Comparison of ENCODE assay signal across 31 cellular contexts in genomic region chr10:59627366-59628018, GRCh38.
"Had no signal": no experiment of that assay in that cellular context is flagged by ENCODE, and none has a peak within 500 bp of the region (broad histone marks: within the 10 kb centered on the region; RNA-seq: fewer than 3 reads in every experiment).

No MANE protein-coding gene starts in this region.

- DNase-seq: activated CD4-positive, alpha-beta memory T cell treated with anti-CD3 and anti-CD28 coated beads for 36 hours; activated CD4-positive, alpha-beta T cell treated with anti-CD3 and anti-CD28 coated beads for 36 hours; activated CD4-positive, alpha-beta T cell treated with anti-CD3 and anti-CD28 coated beads, Interleukin-2, amount 10 ng/mL, durations not matched to agents 24 days and 14 days; activated CD4-positive, CD25-positive, alpha-beta regulatory T cell; activated CD4-positive, CD25-positive, alpha-beta regulatory T cell treated with anti-CD3 and anti-CD28 coated beads, Interleukin-2, amount 50 U/mL, for 72 hours; activated CD8-positive, alpha-beta memory T cell treated with anti-CD3 and anti-CD28 coated beads, Interleukin-2, amount 10 ng/mL, durations not matched to agents 7 days and 5 days; activated CD8-positive, alpha-beta memory T cell treated with anti-CD3 and anti-CD28 coated beads, Interleukin-2, amount 50 U/mL, for 4 hours; activated CD8-positive, alpha-beta T cell treated with anti-CD3 and anti-CD28 coated beads, Interleukin-2, amount 10 ng/mL, durations not matched to agents 7 days and 5 days; activated effector memory CD4-positive, alpha-beta T cell treated with anti-CD3 and anti-CD28 coated beads, Interleukin-2, amount 50 U/mL, for 16 hours; activated naive CD4-positive, alpha-beta T cell treated with anti-CD3 and anti-CD28 coated beads for 36 hours; activated naive CD8-positive, alpha-beta T cell treated with anti-CD3 and anti-CD28 coated beads for 36 hours; activated naive CD8-positive, alpha-beta T cell treated with anti-CD3 and anti-CD28 coated beads, Interleukin-2, amount 50 U/mL, for 24 hours; activated T-cell treated with anti-CD3 and anti-CD28 coated beads, Interleukin-2, amount 50 U/mL, for 1 hour; activated T-cell treated with anti-CD3 and anti-CD28 coated beads, Interleukin-2, amount 50 U/mL, for 48 hours; adrenal gland; amygdala; aorta; body of pancreas; central memory CD4-positive, alpha-beta T cell; cerebellar nuclear complex; colonic mucosa; effector CD8-positive, alpha-beta T cell; foreskin keratinocyte; gastrocnemius medialis; glutamatergic neuron; T-helper 2 cell had no signal

- ATAC-seq: activated CD4-positive, alpha-beta T cell treated with anti-CD3 and anti-CD28 coated beads for 36 hours; activated CD8-positive, alpha-beta memory T cell treated with anti-CD3 and anti-CD28 coated beads, Interleukin-2, amount 10 ng/mL, durations not matched to agents 7 days and 5 days; activated CD8-positive, alpha-beta T cell treated with anti-CD3 and anti-CD28 coated beads, Interleukin-2, amount 10 ng/mL, durations not matched to agents 7 days and 5 days; activated naive CD8-positive, alpha-beta T cell treated with anti-CD3 and anti-CD28 coated beads, Interleukin-2, amount 50 U/mL, for 24 hours; body of pancreas; gastrocnemius medialis had no signal

- H3K27me3 ChIP-seq: adrenal gland, body of pancreas, breast epithelium, cardiac muscle cell, colonic mucosa, esophagus muscularis mucosa, gastrocnemius medialis had no signal

- FAIRE-seq: endometrium, endothelial cell of umbilical vein had no signal

- H3K9me3 ChIP-seq: adrenal gland, body of pancreas, breast epithelium, colonic mucosa, esophagus muscularis mucosa, gastrocnemius medialis had no signal

- H3K27ac ChIP-seq: adrenal gland, body of pancreas, breast epithelium, cardiac muscle cell, colonic mucosa, esophagus muscularis mucosa, foreskin keratinocyte, gastrocnemius medialis had no signal

- H3K4me1 ChIP-seq: body of pancreas, breast epithelium, foreskin keratinocyte, gastrocnemius medialis had no signal

- H3K36me3 ChIP-seq: adrenal gland, breast epithelium, cardiac muscle cell, colonic mucosa, esophagus muscularis mucosa, gastrocnemius medialis had no signal

- H3K4me3 ChIP-seq: adrenal gland, body of pancreas, breast epithelium, cardiac muscle cell, colonic mucosa, esophagus muscularis mucosa, gastrocnemius medialis had no signal
